ENCODE assay signal across 20 cellular contexts in genomic region chr12:9707356-9707755, GRCh38. TPM values are rescaled to one million over a fixed set of nuclear protein-coding genes. Genes with fewer than 3 reads are reported as not detected.
A peak's percentile ranks its signal among the peaks of the same experiment; 100 is the strongest.
DNase-seq lines count a peak whose midpoint lies in the region; ATAC-seq and TF ChIP-seq lines count a peak whose summit lies in the region.
"Had no signal": no experiment of that assay in that cellular context is flagged by ENCODE, and none has a peak within 500 bp of the region (broad histone marks: within the 10 kb centered on the region; RNA-seq: fewer than 3 reads in every experiment).

No MANE protein-coding gene starts in this region.

- H3K9ac ChIP-seq in KMS-11 (no peak overlapping the region; the same call in 1 of the 2 replicates), neural progenitor cell (no peak overlapping the region)

- no peaks in the 10 kb centered on the region for H3F3A ChIP-seq in neural progenitor cell (ENCODE audit: low read depth)

- H3K27ac Mint-ChIP-seq in activated CD4-positive, alpha-beta T cell treated with anti-CD3 and anti-CD28 coated beads, Interleukin-2, amount 10 ng/mL, durations not matched to agents 24 days and 14 days, result peak overlapping the region; percentile 86
- peak overlapping the region; percentile 90 for H3K27ac Mint-ChIP-seq in activated T-helper 1 cell treated with anti-CD3 and anti-CD28 coated beads, Interleukin-12 subunit alpha, Interleukin-12 subunit beta, Interleukin-2, Interleukin-4 antibody, amounts not matched to agents 30 ng/mL and 10 ng/mL and 1 ng/mL, durations not matched to agents 14 hours and 24 hours and 36 hours
- no peak overlapping the region for H3K27ac Mint-ChIP-seq in neural progenitor cell

- H3K27me3 Mint-ChIP-seq in activated CD4-positive, alpha-beta T cell treated with anti-CD3 and anti-CD28 coated beads, Interleukin-2, amount 10 ng/mL, durations not matched to agents 24 days and 14 days, result no peaks in the 10 kb centered on the region
- no peaks in the 10 kb centered on the region for H3K27me3 Mint-ChIP-seq in activated T-helper 1 cell treated with anti-CD3 and anti-CD28 coated beads, Interleukin-12 subunit alpha, Interleukin-12 subunit beta, Interleukin-2, Interleukin-4 antibody, amounts not matched to agents 30 ng/mL and 10 ng/mL and 1 ng/mL, durations not matched to agents 14 hours and 24 hours and 36 hours (ENCODE audit: insufficient read depth)
- peaks cover 2% of the 10 kb centered on the region for H3K27me3 Mint-ChIP-seq in neural progenitor cell (ENCODE audit: insufficient read depth, low read depth)

- H3K36me3 Mint-ChIP-seq in activated CD4-positive, alpha-beta T cell treated with anti-CD3 and anti-CD28 coated beads, Interleukin-2, amount 10 ng/mL, durations not matched to agents 24 days and 14 days (ENCODE audit: low read depth), result peaks cover 34% of the 10 kb centered on the region
- peaks cover 48% of the 10 kb centered on the region for H3K36me3 Mint-ChIP-seq in activated T-helper 1 cell treated with anti-CD3 and anti-CD28 coated beads, Interleukin-12 subunit alpha, Interleukin-12 subunit beta, Interleukin-2, Interleukin-4 antibody, amounts not matched to agents 30 ng/mL and 10 ng/mL and 1 ng/mL, durations not matched to agents 14 hours and 24 hours and 36 hours (ENCODE audit: low read depth)
- H3K36me3 Mint-ChIP-seq in neural progenitor cell, result no peaks in the 10 kb centered on the region

- peaks cover 72% of the 10 kb centered on the region for H3K4me1 ChIP-seq in KMS-11 (ENCODE audit: low read depth, poor library complexity, severe bottlenecking)
- H3K4me1 ChIP-seq in neural progenitor cell, result no peaks in the 10 kb centered on the region
- H3K4me1 ChIP-seq: sigmoid colon had no signal

- no peaks in the 10 kb centered on the region for H3K79me2 ChIP-seq in KMS-11 (ENCODE audit: insufficient read depth, low read depth)
- no peaks in the 10 kb centered on the region for H3K79me2 ChIP-seq in neural progenitor cell (ENCODE audit: low read depth)

- H3K36me3 ChIP-seq in KMS-11 (ENCODE audit: insufficient read depth) (no peaks in the 10 kb centered on the region), neural progenitor cell (no peaks in the 10 kb centered on the region)
- H3K36me3 ChIP-seq: cardiac muscle cell, neutrophil, sigmoid colon had no signal

- H3K9me3 ChIP-seq in neural progenitor cell (ENCODE audit: low read depth), result no peaks in the 10 kb centered on the region
- H3K9me3 ChIP-seq: neutrophil had no signal

- no peak for TF ChIP-seq CTCF in KMS-11 (conservative IDR thresholded peaks at IDR 0.05; ENCODE audit: low read depth, low read length)
- no peak for TF ChIP-seq CTCF in neural progenitor cell (IDR thresholded peaks at IDR 0.05)

- peak overlapping the region; percentile 77 for H3K4me3 Mint-ChIP-seq in activated CD4-positive, alpha-beta T cell treated with anti-CD3 and anti-CD28 coated beads, Interleukin-2, amount 10 ng/mL, durations not matched to agents 24 days and 14 days
- H3K4me3 Mint-ChIP-seq in activated T-helper 1 cell treated with anti-CD3 and anti-CD28 coated beads, Interleukin-12 subunit alpha, Interleukin-12 subunit beta, Interleukin-2, Interleukin-4 antibody, amounts not matched to agents 30 ng/mL and 10 ng/mL and 1 ng/mL, durations not matched to agents 14 hours and 24 hours and 36 hours, result peak overlapping the region; percentile 57
- H3K4me3 Mint-ChIP-seq in neural progenitor cell, result no peak overlapping the region

- H3K4me2 ChIP-seq in KMS-11 (peak overlapping the region; percentile 76), neural progenitor cell (no peak overlapping the region)

- H3K9me3 Mint-ChIP-seq in activated CD4-positive, alpha-beta T cell treated with anti-CD3 and anti-CD28 coated beads, Interleukin-2, amount 10 ng/mL, durations not matched to agents 24 days and 14 days, result peaks cover 12% of the 10 kb centered on the region
- H3K9me3 Mint-ChIP-seq in activated T-helper 1 cell treated with anti-CD3 and anti-CD28 coated beads, Interleukin-12 subunit alpha, Interleukin-12 subunit beta, Interleukin-2, Interleukin-4 antibody, amounts not matched to agents 30 ng/mL and 10 ng/mL and 1 ng/mL, durations not matched to agents 14 hours and 24 hours and 36 hours, result peaks cover 18% of the 10 kb centered on the region
- peaks cover 5% of the 10 kb centered on the region for H3K9me3 Mint-ChIP-seq in neural progenitor cell

- H2AFZ ChIP-seq in KMS-11 (ENCODE audit: low read depth), result peak overlapping the region; percentile 55; the same call in 1 of the 2 replicates
- H2AFZ ChIP-seq in neural progenitor cell (replicated peaks), result peak overlapping the region; percentile 81

- peak; percentile 74 for DNase-seq in activated CD4-positive, alpha-beta T cell treated with anti-CD3 and anti-CD28 coated beads, Interleukin-2, amount 10 ng/mL, durations not matched to agents 24 days and 14 days
- DNase-seq in activated CD4-positive, alpha-beta T cell treated with anti-CD3 and anti-CD28 coated beads for 4 hours, result no peak
- no peak for DNase-seq in activated T-helper 1 cell treated with anti-CD3 and anti-CD28 coated beads, Interleukin-12 subunit alpha, Interleukin-12 subunit beta, Interleukin-2, Interleukin-4 antibody, amounts not matched to agents 30 ng/mL and 10 ng/mL and 1 ng/mL, durations not matched to agents 14 hours and 24 hours and 36 hours (ENCODE audit: low spot score)
- no peak for DNase-seq in neural progenitor cell (ENCODE audit: low spot score)
- DNase-seq in stimulated activated CD4-positive, alpha-beta T cell treated with anti-CD3 and anti-CD28 coated beads, Interleukin-12 subunit alpha, Interleukin-12 subunit beta, amount 100 ng/mL, for 4 hours, result no peak
- DNase-seq: KBM-7, NCI-H1436, NCI-H226, PC-3, sigmoid colon had no signal

- H3K27ac ChIP-seq in KMS-11, result peak overlapping the region; percentile 90
- H3K27ac ChIP-seq in neural progenitor cell, result no peak overlapping the region
- H3K27ac ChIP-seq: cardiac muscle cell, neutrophil, sigmoid colon had no signal

- H3K4me3 ChIP-seq in KMS-11 (IDR thresholded peaks at IDR 0.05; ENCODE audit: insufficient read depth, low read depth, low read length) (no peak overlapping the region), neural progenitor cell (no peak overlapping the region)
- H3K4me3 ChIP-seq: cardiac muscle cell, lung, sigmoid colon had no signal

- no peaks in the 10 kb centered on the region for H3K27me3 ChIP-seq in KMS-11 (ENCODE audit: insufficient read depth, low read depth)
- no peaks in the 10 kb centered on the region for H3K27me3 ChIP-seq in neural progenitor cell
- H3K27me3 ChIP-seq: cardiac muscle cell, sigmoid colon had no signal

- intact Hi-C loops in activated CD4-positive, alpha-beta T cell treated with anti-CD3 and anti-CD28 coated beads, Interleukin-2, amount 10 ng/mL, durations not matched to agents 24 days and 14 days (cut with micrococcal nuclease), result loop anchor here (5.0 kb wide), 1 partner anchor 375 kb away; no protein-coding TSS in a partner anchor
- intact Hi-C loops in activated T-helper 1 cell treated with anti-CD3 and anti-CD28 coated beads, Interleukin-12 subunit alpha, Interleukin-12 subunit beta, Interleukin-2, Interleukin-4 antibody, amounts not matched to agents 30 ng/mL and 10 ng/mL and 1 ng/mL, durations not matched to agents 14 hours and 24 hours and 36 hours (cut with micrococcal nuclease), result no loop called here

- peaks cover 50% of the 10 kb centered on the region for H3K4me1 Mint-ChIP-seq in activated CD4-positive, alpha-beta T cell treated with anti-CD3 and anti-CD28 coated beads, Interleukin-2, amount 10 ng/mL, durations not matched to agents 24 days and 14 days
- H3K4me1 Mint-ChIP-seq in activated T-helper 1 cell treated with anti-CD3 and anti-CD28 coated beads, Interleukin-12 subunit alpha, Interleukin-12 subunit beta, Interleukin-2, Interleukin-4 antibody, amounts not matched to agents 30 ng/mL and 10 ng/mL and 1 ng/mL, durations not matched to agents 14 hours and 24 hours and 36 hours (ENCODE audit: low read depth), result peaks cover 63% of the 10 kb centered on the region
- H3K4me1 Mint-ChIP-seq in neural progenitor cell, result no peaks in the 10 kb centered on the region

- no peak for ATAC-seq in HG02885 (IDR thresholded peaks at IDR 0.05; ENCODE audit: poor library complexity, unreplicated experiment)
- ATAC-seq in HG02623 (IDR thresholded peaks at IDR 0.05; ENCODE audit: unreplicated experiment), result no peak

- H4K20me1 ChIP-seq in KMS-11 (ENCODE audit: insufficient read depth), result no peaks in the 10 kb centered on the region
- H4K20me1 ChIP-seq in neural progenitor cell (ENCODE audit: low read depth), result no peaks in the 10 kb centered on the region

RNA-seq across cellular contexts. Expression of gene CLECL1, which starts 25.5 kb away (rescaled TPM):
- 5.3 and 9.1 TPM in 2 replicates for total RNA-seq in activated CD4-positive, alpha-beta T cell treated with anti-CD3 and anti-CD28 coated beads, Interleukin-2, amount 10 ng/mL, durations not matched to agents 24 days and 14 days
- total RNA-seq in activated T-helper 1 cell treated with anti-CD3 and anti-CD28 coated beads, Interleukin-12 subunit alpha, Interleukin-12 subunit beta, Interleukin-2, Interleukin-4 antibody, amounts not matched to agents 30 ng/mL and 10 ng/mL and 1 ng/mL, durations not matched to agents 14 hours and 24 hours and 36 hours, result 7.6 and 9.1 TPM in 2 replicates
- not detected in 2 replicates for total RNA-seq in neural progenitor cell (ENCODE audit: low replicate concordance)
- total RNA-seq: A673, cardiac muscle cell, fibroblast of villous mesenchyme, H1, PC-3, sigmoid colon, urinary bladder had no signal

RNA-seq across cellular contexts. Expression of gene CLEC2D, which starts 37.8 kb away (rescaled TPM):
- 386 and 391 TPM in 2 replicates for total RNA-seq in activated CD4-positive, alpha-beta T cell treated with anti-CD3 and anti-CD28 coated beads, Interleukin-2, amount 10 ng/mL, durations not matched to agents 24 days and 14 days
- 371 and 395 TPM in 2 replicates for total RNA-seq in activated T-helper 1 cell treated with anti-CD3 and anti-CD28 coated beads, Interleukin-12 subunit alpha, Interleukin-12 subunit beta, Interleukin-2, Interleukin-4 antibody, amounts not matched to agents 30 ng/mL and 10 ng/mL and 1 ng/mL, durations not matched to agents 14 hours and 24 hours and 36 hours
- 10.3 and 18.7 TPM in 2 replicates for total RNA-seq in neural progenitor cell (ENCODE audit: low replicate concordance)

RNA-seq across cellular contexts. Expression of gene CD69, which starts 53.3 kb away (rescaled TPM):
- 106 and 111 TPM in 2 replicates for total RNA-seq in activated CD4-positive, alpha-beta T cell treated with anti-CD3 and anti-CD28 coated beads, Interleukin-2, amount 10 ng/mL, durations not matched to agents 24 days and 14 days
- 90.5 and 93.2 TPM in 2 replicates for total RNA-seq in activated T-helper 1 cell treated with anti-CD3 and anti-CD28 coated beads, Interleukin-12 subunit alpha, Interleukin-12 subunit beta, Interleukin-2, Interleukin-4 antibody, amounts not matched to agents 30 ng/mL and 10 ng/mL and 1 ng/mL, durations not matched to agents 14 hours and 24 hours and 36 hours
- not detected in 2 replicates for total RNA-seq in neural progenitor cell (ENCODE audit: low replicate concordance)
- total RNA-seq: A673, cardiac muscle cell, fibroblast of villous mesenchyme, H1, PC-3 had no signal

Comparison
In these comparisons a context has a peak if more than half of its experiments do, and no peak if none do; other contexts are left out.
1. RNA of gene CLEC2D, which starts 37.8 kb away (total RNA-seq): 386 to 391 TPM in activated CD4-positive, alpha-beta T cell treated with anti-CD3 and anti-CD28 coated beads, Interleukin-2, amount 10 ng/mL, durations not matched to agents 24 days and 14 days and 371 to 395 TPM in activated T-helper 1 cell treated with anti-CD3 and anti-CD28 coated beads, Interleukin-12 subunit alpha, Interleukin-12 subunit beta, Interleukin-2, Interleukin-4 antibody, amounts not matched to agents 30 ng/mL and 10 ng/mL and 1 ng/mL, durations not matched to agents 14 hours and 24 hours and 36 hours; 10.3 to 18.7 TPM in neural progenitor cell; every median in the first group is over 10 times any median in the second.
2. RNA of gene CD69, which starts 53.3 kb away (total RNA-seq): 106 to 111 TPM in activated CD4-positive, alpha-beta T cell treated with anti-CD3 and anti-CD28 coated beads, Interleukin-2, amount 10 ng/mL, durations not matched to agents 24 days and 14 days and 90.5 to 93.2 TPM in activated T-helper 1 cell treated with anti-CD3 and anti-CD28 coated beads, Interleukin-12 subunit alpha, Interleukin-12 subunit beta, Interleukin-2, Interleukin-4 antibody, amounts not matched to agents 30 ng/mL and 10 ng/mL and 1 ng/mL, durations not matched to agents 14 hours and 24 hours and 36 hours; not detected in neural progenitor cell; every median in the first group is over 10 times any median in the second.